Comparison of ENCODE assay signal across 21 cellular contexts in genomic region chr2:27518113-27518781, GRCh38. TPM values are rescaled to one million over a fixed set of nuclear protein-coding genes. Genes with fewer than 3 reads are reported as not detected.
DNase-seq lines count a peak whose midpoint lies in the region; ATAC-seq, FAIRE-seq and TF ChIP-seq lines count a peak whose summit lies in the region.
"Had no signal": no experiment of that assay in that cellular context is flagged by ENCODE, and none has a peak within 500 bp of the region (broad histone marks: within the 10 kb centered on the region; RNA-seq: fewer than 3 reads in every experiment).

No MANE protein-coding gene starts in this region.

- intact Hi-C loops in HepG2 (cut with micrococcal nuclease; ENCODE audit: unreplicated experiment), result no loop called here
- intact Hi-C loops in right lobe of liver (cut with DNase I), result no loop called here
- intact Hi-C loops in esophagus muscularis mucosa (cut with DNase I), result no loop called here

- H3K79me2 ChIP-seq in HepG2 (ENCODE audit: insufficient read depth, low read length) (no peaks in the 10 kb centered on the region), Karpas-422 (ENCODE audit: low read length) (no peaks in the 10 kb centered on the region)

- no peak overlapping the region for H3K4me3 Mint-ChIP-seq in activated CD4-positive, alpha-beta memory T cell treated with anti-CD3 and anti-CD28 coated beads, Interleukin-2, amount 10 ng/mL, durations not matched to agents 7 days and 5 days
- H3K4me3 Mint-ChIP-seq: CD4-positive, alpha-beta memory T cell had no signal

- no peaks in the 10 kb centered on the region for H3K36me3 ChIP-seq in HepG2 (replicated peaks in 1 of 2; ENCODE audit: control insufficient read depth in 1 of 2, insufficient read depth in 2 of 2, low read length in 2 of 2)
- H3K36me3 ChIP-seq in right lobe of liver, result peaks cover 0 to 30% (median 8%) of the 10 kb centered on the region in 4 donors
- no peaks in the 10 kb centered on the region for H3K36me3 ChIP-seq in Karpas-422 (ENCODE audit: insufficient read depth, low read length)
- no peaks in the 10 kb centered on the region for H3K36me3 ChIP-seq in esophagus muscularis mucosa

- DNase-seq in HepG2 (ENCODE audit: low spot score), result peak; percentile 66
- no peak for DNase-seq in right lobe of liver
- DNase-seq in Karpas-422, result no peak
- peak; percentile 47 for DNase-seq in esophagus muscularis mucosa (ENCODE audit: extremely low spot score)
- DNase-seq in activated CD4-positive, alpha-beta memory T cell treated with anti-CD3 and anti-CD28 coated beads, Interleukin-2, amount 10 ng/mL, durations not matched to agents 7 days and 5 days, result no peak
- DNase-seq: C1 segment of cervical spinal cord; Calu3; CD4-positive, alpha-beta memory T cell; COR-L47; DMS53; DMS79 treated with DMSO at 0.1 percent for 48 hours; GF-D8; H7; HCEC 1CT had no signal

- POLR2A ChIA-PET in HepG2 (lab: Yijun Ruan, JAX), result interaction anchor here (0.7 to 1.4 kb wide), 4 partner anchors 52 to 231 kb away, joined by 3 read pairs; partner anchors contain the start of gene NRBP1
- POLR2A ChIA-PET in activated CD4-positive, alpha-beta memory T cell treated with anti-CD3 and anti-CD28 coated beads, Interleukin-2, amount 10 ng/mL, durations not matched to agents 7 days and 5 days (lab: Charles Lee), result interaction anchor here (0.9 kb wide), 1 partner anchor 147 kb away, joined by 4 read pairs; the partner anchor contains the start of genes EIF2B4 and SNX17

- ATAC-seq in HepG2, result peak; percentile 87
- ATAC-seq in right lobe of liver, result no peak
- no peak for ATAC-seq in GM21619 (IDR thresholded peaks at IDR 0.05; ENCODE audit: unreplicated experiment)

- no peaks in the 10 kb centered on the region for H3K9me3 Mint-ChIP-seq in activated CD4-positive, alpha-beta memory T cell treated with anti-CD3 and anti-CD28 coated beads, Interleukin-2, amount 10 ng/mL, durations not matched to agents 7 days and 5 days
- H3K9me3 Mint-ChIP-seq: CD4-positive, alpha-beta memory T cell had no signal

- H3K27ac ChIP-seq in HepG2 (ENCODE audit: extremely low read length, insufficient read depth, low read length), result peak overlapping the region; percentile 29
- no peak overlapping the region for H3K27ac ChIP-seq in right lobe of liver
- no peak overlapping the region for H3K27ac ChIP-seq in Karpas-422 (ENCODE audit: low read length)
- H3K27ac ChIP-seq in esophagus muscularis mucosa (replicated peaks in 1 of 4), result no peak overlapping the region

- no peak overlapping the region for H2AFZ ChIP-seq in HepG2 (ENCODE audit: low read length)
- 0 out of 2 replicates have a peak overlapping the region, but pooled peaks have one; percentile 12 for H2AFZ ChIP-seq in Karpas-422 (ENCODE audit: low read length)

- no peak for TF ChIP-seq RAD21 in HepG2 (CRISPR knock-in tag; IDR thresholded peaks at IDR 0.05)

- 0 out of 4 replicates have a peak, but pooled peaks of 1 of the 2 experiments have one; percentile 17 for TF ChIP-seq EP300 in HepG2 (IDR thresholded peaks at IDR 0.05; ENCODE audit: low read depth in 2 of 2, low read length in 2 of 2)
- TF ChIP-seq EP300 in HepG2 (CRISPR knock-in tag; IDR thresholded peaks at IDR 0.05; ENCODE audit: borderline replicate concordance), result no peak
- no peak for TF ChIP-seq EP300 in esophagus muscularis mucosa (IDR thresholded peaks at IDR 0.05)

- TF ChIP-seq POLR2A in HepG2 (IDR thresholded peaks at IDR 0.05; ENCODE audit: insufficient read depth in 1 of 2, low read depth in 2 of 2, low read length in 2 of 2) (no peak), right lobe of liver (IDR thresholded peaks at IDR 0.05) (no peak), esophagus muscularis mucosa (IDR thresholded peaks at IDR 0.05; ENCODE audit: low read depth) (no peak)

- H3K9ac ChIP-seq in HepG2 (ENCODE audit: insufficient read depth, low read depth, low read length) (no peak overlapping the region), Karpas-422 (ENCODE audit: low read length) (no peak overlapping the region)

- no peaks in the 10 kb centered on the region for H3K36me3 Mint-ChIP-seq in activated CD4-positive, alpha-beta memory T cell treated with anti-CD3 and anti-CD28 coated beads, Interleukin-2, amount 10 ng/mL, durations not matched to agents 7 days and 5 days (ENCODE audit: low read depth)
- H3K36me3 Mint-ChIP-seq: CD4-positive, alpha-beta memory T cell had no signal

- TF ChIP-seq CTCF in HepG2 (CRISPR knock-in tag; IDR thresholded peaks at IDR 0.05) (no peak), right lobe of liver (IDR thresholded peaks at IDR 0.05) (no peak), esophagus muscularis mucosa (IDR thresholded peaks at IDR 0.05) (no peak)

- no peaks in the 10 kb centered on the region for H4K20me1 ChIP-seq in HepG2 (ENCODE audit: insufficient read depth, low read length)
- no peaks in the 10 kb centered on the region for H4K20me1 ChIP-seq in Karpas-422 (ENCODE audit: insufficient read depth, low read depth, low read length)

- CTCF ChIA-PET in HepG2 (lab: Yijun Ruan, JAX; ENCODE audit: low intra/inter-chr PET ratio, low total read pairs), result no interaction called here
- CTCF ChIA-PET in activated CD4-positive, alpha-beta memory T cell treated with anti-CD3 and anti-CD28 coated beads, Interleukin-2, amount 10 ng/mL, durations not matched to agents 7 days and 5 days (lab: Charles Lee), result no interaction called here

- peaks cover 3% of the 10 kb centered on the region for H3K27me3 Mint-ChIP-seq in activated CD4-positive, alpha-beta memory T cell treated with anti-CD3 and anti-CD28 coated beads, Interleukin-2, amount 10 ng/mL, durations not matched to agents 7 days and 5 days

- no peaks in the 10 kb centered on the region for H3K9me2 ChIP-seq in Karpas-422 (replicated peaks; ENCODE audit: insufficient read depth, low read length)

- H3K9me3 ChIP-seq in HepG2 (ENCODE audit: low read length) (no peaks in the 10 kb centered on the region), right lobe of liver (no peaks in the 10 kb centered on the region), Karpas-422 (ENCODE audit: low read length) (no peaks in the 10 kb centered on the region), esophagus muscularis mucosa (no peaks in the 10 kb centered on the region)

- BruUV-seq in HepG2 (replicated peaks; lab: Mats Ljungman, UMichigan), result no TSS peak

- peak overlapping the region; percentile 28 for H3K4me2 ChIP-seq in HepG2 (ENCODE audit: low read depth, low read length)
- H3K4me2 ChIP-seq in Karpas-422 (ENCODE audit: low read depth, low read length, poor library complexity, severe bottlenecking), result no peak overlapping the region

- WGBS in HepG2 (ENCODE audit: low lambda C conversion rate), result 21% methylated on average over 5 of the region's 5 CpGs
- WGBS in right lobe of liver (ENCODE audit: insufficient coverage, low coverage, low lambda C conversion rate, missing lambda C conversion rate), result 52% methylated on average over 5 of the region's 5 CpGs
- WGBS in esophagus muscularis mucosa, result 87% methylated on average over 5 of the region's 5 CpGs

- no peaks in the 10 kb centered on the region for H3K27me3 ChIP-seq in HepG2 (ENCODE audit: control insufficient read depth in 1 of 2, insufficient read depth in 2 of 2, low read length in 2 of 2)
- no peaks in the 10 kb centered on the region for H3K27me3 ChIP-seq in right lobe of liver
- H3K27me3 ChIP-seq in Karpas-422 (ENCODE audit: low read length), result no peaks in the 10 kb centered on the region
- peaks cover 0 to 30% (median 0%) of the 10 kb centered on the region in 4 donors for H3K27me3 ChIP-seq in esophagus muscularis mucosa

- no peaks in the 10 kb centered on the region for H3K4me1 Mint-ChIP-seq in activated CD4-positive, alpha-beta memory T cell treated with anti-CD3 and anti-CD28 coated beads, Interleukin-2, amount 10 ng/mL, durations not matched to agents 7 days and 5 days
- H3K4me1 Mint-ChIP-seq: CD4-positive, alpha-beta memory T cell had no signal

- H3K4me3 ChIP-seq in HepG2 (replicated peaks in 1 of 3; ENCODE audit: insufficient read depth in 1 of 3, low read depth in 2 of 3, low read length in 3 of 3) (no peak overlapping the region), right lobe of liver (no peak overlapping the region), Karpas-422 (ENCODE audit: low read length) (no peak overlapping the region), esophagus muscularis mucosa (no peak overlapping the region)

- no peak overlapping the region for H3K27ac Mint-ChIP-seq in activated CD4-positive, alpha-beta memory T cell treated with anti-CD3 and anti-CD28 coated beads, Interleukin-2, amount 10 ng/mL, durations not matched to agents 7 days and 5 days
- H3K27ac Mint-ChIP-seq: CD4-positive, alpha-beta memory T cell had no signal

- in situ Hi-C loops in HepG2 (cut with HindIII; ENCODE audit: extremely low pct_ligation_motif_present, low pct_unique_long_range_greater_than_20kb), result no loop called here

- peaks cover 29% of the 10 kb centered on the region for H3K4me1 ChIP-seq in HepG2 (ENCODE audit: insufficient read depth, low read length)
- peaks cover 0 to 18% (median 6%) of the 10 kb centered on the region in 4 donors for H3K4me1 ChIP-seq in right lobe of liver
- peaks cover 11% of the 10 kb centered on the region for H3K4me1 ChIP-seq in Karpas-422 (ENCODE audit: low read length)
- no peaks in the 10 kb centered on the region for H3K4me1 ChIP-seq in esophagus muscularis mucosa

- FAIRE-seq in HepG2 (lab: Jason Lieb, UNC), result peak; percentile 89
- FAIRE-seq: GM12891, GM18507, H1 had no signal

RNA-seq across cellular contexts. Expression of gene GCKR, which starts 21.6 kb away (rescaled TPM):
- total RNA-seq in HepG2 (2016; rRNA removed; fragmentation: Illumina TruSeq; extraction: Trizol), result 6.9 and 15.2 TPM in 2 replicates
- total RNA-seq in HepG2 (2016; cell fraction: cytosol; rRNA removed; fragmentation: Illumina TruSeq; extraction: Trizol; ENCODE audit: low read depth), result 3.2 and 3.7 TPM in 2 replicates
- 6.0 and 16.1 TPM in 2 replicates for total RNA-seq in HepG2 (2016; cell fraction: insoluble cytoplasmic fraction; rRNA removed; fragmentation: Illumina TruSeq; extraction: Trizol)
- total RNA-seq in HepG2 (2016; cell fraction: membrane; rRNA removed; fragmentation: Illumina TruSeq; extraction: Trizol), result 2.4 and 3.5 TPM in 2 replicates
- 29.2 and 33.6 TPM in 2 replicates for total RNA-seq in HepG2 (2016; cell fraction: nucleus; rRNA removed; fragmentation: Illumina TruSeq; extraction: Trizol)
- polyA plus RNA-seq in HepG2 (2011; rRNA removed), result 48.3 and 74.5 TPM in 2 replicates
- 11.2 and 16.4 TPM in 2 replicates for polyA plus RNA-seq in HepG2 (2011; cell fraction: cytosol; rRNA removed)
- polyA plus RNA-seq in HepG2 (2011; cell fraction: nucleus; rRNA removed), result 238 and 360 TPM in 2 replicates
- 66.0 and 71.4 TPM in 2 replicates for polyA plus RNA-seq in HepG2 (2012)
- 0.67 and 0.96 TPM in 2 replicates for polyA plus RNA-seq in HepG2 (2016; cell fraction: cytosol; fragmentation: Illumina TruSeq; extraction: Trizol; ENCODE audit: low read depth)
- 3.8 and 5.0 TPM in 2 replicates for polyA plus RNA-seq in HepG2 (2016; cell fraction: insoluble cytoplasmic fraction; fragmentation: Illumina TruSeq; extraction: Trizol; ENCODE audit: low read depth)
- 1.5 and 1.7 TPM in 2 replicates for polyA plus RNA-seq in HepG2 (2016; cell fraction: membrane; fragmentation: Illumina TruSeq; extraction: Trizol; ENCODE audit: low read depth)
- 68.5 and 72.0 TPM in 2 replicates for polyA plus RNA-seq in HepG2 (2016; cell fraction: nucleus; fragmentation: Illumina TruSeq; extraction: Trizol; ENCODE audit: insufficient read depth, low read depth)
- polyA minus RNA-seq in HepG2 (2011; rRNA and poly(A)+ RNA removed; ENCODE audit: low replicate concordance), result 30.6 TPM in 1 of 2 replicates, not detected in the other
- 1.9 and 7.5 TPM in 2 replicates for polyA minus RNA-seq in HepG2 (2011; cell fraction: cytosol; rRNA and poly(A)+ RNA removed)
- 88.6 and 140 TPM in 2 replicates for polyA minus RNA-seq in HepG2 (2011; cell fraction: nucleus; rRNA and poly(A)+ RNA removed)
- total RNA-seq in right lobe of liver, result 100 to 1,000 TPM in 4 of 6 experiments, 10 to 100 TPM in 2; 57.9 to 164 (median 115) TPM
- not detected in 2 replicates for total RNA-seq in Karpas-422 (2014; rRNA removed; shearing (Covaris generic); ENCODE audit: low replicate concordance)
- under 1 TPM in 1 of 4 donors, not detected in 3; 0.23 TPM for total RNA-seq in esophagus muscularis mucosa
- not detected for total RNA-seq in activated CD4-positive, alpha-beta memory T cell treated with anti-CD3 and anti-CD28 coated beads, Interleukin-2, amount 10 ng/mL, durations not matched to agents 7 days and 5 days
- total RNA-seq: A172; A673; CD4-positive, alpha-beta memory T cell; G401; H7 had no signal
- polyA plus RNA-seq: CD4-positive, alpha-beta memory T cell had no signal

RNA-seq across cellular contexts. Expression of gene FNDC4, which starts 23.2 kb away (rescaled TPM):
- 7.4 and 9.0 TPM in 2 replicates for total RNA-seq in HepG2 (2016; rRNA removed; fragmentation: Illumina TruSeq; extraction: Trizol)
- 18.3 and 18.6 TPM in 2 replicates for total RNA-seq in HepG2 (2016; cell fraction: cytosol; rRNA removed; fragmentation: Illumina TruSeq; extraction: Trizol; ENCODE audit: low read depth)
- 6.4 and 9.4 TPM in 2 replicates for total RNA-seq in HepG2 (2016; cell fraction: insoluble cytoplasmic fraction; rRNA removed; fragmentation: Illumina TruSeq; extraction: Trizol)
- 24.1 and 26.9 TPM in 2 replicates for total RNA-seq in HepG2 (2016; cell fraction: membrane; rRNA removed; fragmentation: Illumina TruSeq; extraction: Trizol)
- 4.9 and 6.0 TPM in 2 replicates for total RNA-seq in HepG2 (2016; cell fraction: nucleus; rRNA removed; fragmentation: Illumina TruSeq; extraction: Trizol)
- polyA plus RNA-seq in HepG2 (2011; rRNA removed), result 17.4 and 26.3 TPM in 2 replicates
- 18.5 and 21.7 TPM in 2 replicates for polyA plus RNA-seq in HepG2 (2011; cell fraction: cytosol; rRNA removed)
- polyA plus RNA-seq in HepG2 (2011; cell fraction: nucleus; rRNA removed), result 25.5 and 37.4 TPM in 2 replicates
- polyA plus RNA-seq in HepG2 (2012), result 11.2 and 21.4 TPM in 2 replicates
- polyA plus RNA-seq in HepG2 (2016; cell fraction: cytosol; fragmentation: Illumina TruSeq; extraction: Trizol; ENCODE audit: low read depth), result 25.4 and 28.1 TPM in 2 replicates
- 8.3 and 8.5 TPM in 2 replicates for polyA plus RNA-seq in HepG2 (2016; cell fraction: insoluble cytoplasmic fraction; fragmentation: Illumina TruSeq; extraction: Trizol; ENCODE audit: low read depth)
- 27.4 and 30.5 TPM in 2 replicates for polyA plus RNA-seq in HepG2 (2016; cell fraction: membrane; fragmentation: Illumina TruSeq; extraction: Trizol; ENCODE audit: low read depth)
- 11.5 and 13.8 TPM in 2 replicates for polyA plus RNA-seq in HepG2 (2016; cell fraction: nucleus; fragmentation: Illumina TruSeq; extraction: Trizol; ENCODE audit: insufficient read depth, low read depth)
- 27.7 TPM in 1 of 2 replicates, not detected in the other for polyA minus RNA-seq in HepG2 (2011; rRNA and poly(A)+ RNA removed; ENCODE audit: low replicate concordance)
- polyA minus RNA-seq in HepG2 (2011; cell fraction: cytosol; rRNA and poly(A)+ RNA removed), result 6.4 and 7.1 TPM in 2 replicates
- 4.5 and 10.4 TPM in 2 replicates for polyA minus RNA-seq in HepG2 (2011; cell fraction: nucleus; rRNA and poly(A)+ RNA removed)
- 100 to 1,000 TPM in 2 of 6 experiments, 10 to 100 TPM in 4; 29.9 to 123 (median 65.1) TPM for total RNA-seq in right lobe of liver
- not detected in 2 replicates for total RNA-seq in Karpas-422 (2014; rRNA removed; shearing (Covaris generic); ENCODE audit: low replicate concordance)
- 10 to 100 TPM in 2 of 4 donors, 1 to 10 TPM in 2; 3.3 to 12.6 (median 9.8) TPM for total RNA-seq in esophagus muscularis mucosa
- total RNA-seq in activated CD4-positive, alpha-beta memory T cell treated with anti-CD3 and anti-CD28 coated beads, Interleukin-2, amount 10 ng/mL, durations not matched to agents 7 days and 5 days, result not detected
- total RNA-seq: CD4-positive, alpha-beta memory T cell had no signal

RNA-seq across cellular contexts. Expression of gene IFT172, which starts 28.7 kb away (rescaled TPM):
- total RNA-seq in HepG2 (2016; rRNA removed; fragmentation: Illumina TruSeq; extraction: Trizol) (17.0 and 21.6 TPM in 2 replicates), right lobe of liver (10 to 100 TPM in 1 of 6 experiments, 1 to 10 TPM in 5; 4.4 to 11.5 (median 6.2) TPM), esophagus muscularis mucosa (10 to 100 TPM; 12.1 to 29.7 (median 25.0) TPM)
- 5.1 and 5.9 TPM in 2 replicates for total RNA-seq in HepG2 (2016; cell fraction: cytosol; rRNA removed; fragmentation: Illumina TruSeq; extraction: Trizol; ENCODE audit: low read depth)
- total RNA-seq in HepG2 (2016; cell fraction: insoluble cytoplasmic fraction; rRNA removed; fragmentation: Illumina TruSeq; extraction: Trizol), result 15.4 and 22.8 TPM in 2 replicates
- total RNA-seq in HepG2 (2016; cell fraction: membrane; rRNA removed; fragmentation: Illumina TruSeq; extraction: Trizol), result 4.1 and 7.4 TPM in 2 replicates
- total RNA-seq in HepG2 (2016; cell fraction: nucleus; rRNA removed; fragmentation: Illumina TruSeq; extraction: Trizol), result 24.2 and 27.6 TPM in 2 replicates
- 30.7 and 35.7 TPM in 2 replicates for polyA plus RNA-seq in HepG2 (2011; rRNA removed)
- 11.2 and 12.0 TPM in 2 replicates for polyA plus RNA-seq in HepG2 (2011; cell fraction: cytosol; rRNA removed)
- 122 and 159 TPM in 2 replicates for polyA plus RNA-seq in HepG2 (2011; cell fraction: nucleus; rRNA removed)
- 21.4 and 26.2 TPM in 2 replicates for polyA plus RNA-seq in HepG2 (2012)
- 0.88 and 1.3 TPM in 2 replicates for polyA plus RNA-seq in HepG2 (2016; cell fraction: cytosol; fragmentation: Illumina TruSeq; extraction: Trizol; ENCODE audit: low read depth)
- 8.0 and 8.4 TPM in 2 replicates for polyA plus RNA-seq in HepG2 (2016; cell fraction: insoluble cytoplasmic fraction; fragmentation: Illumina TruSeq; extraction: Trizol; ENCODE audit: low read depth)
- polyA plus RNA-seq in HepG2 (2016; cell fraction: membrane; fragmentation: Illumina TruSeq; extraction: Trizol; ENCODE audit: low read depth), result 2.2 and 2.6 TPM in 2 replicates
- polyA plus RNA-seq in HepG2 (2016; cell fraction: nucleus; fragmentation: Illumina TruSeq; extraction: Trizol; ENCODE audit: insufficient read depth, low read depth), result 41.9 and 42.9 TPM in 2 replicates
- 30.2 and 40.9 TPM in 2 replicates for polyA minus RNA-seq in HepG2 (2011; rRNA and poly(A)+ RNA removed; ENCODE audit: low replicate concordance)
- polyA minus RNA-seq in HepG2 (2011; cell fraction: cytosol; rRNA and poly(A)+ RNA removed), result 8.0 and 9.8 TPM in 2 replicates
- 76.2 and 89.9 TPM in 2 replicates for polyA minus RNA-seq in HepG2 (2011; cell fraction: nucleus; rRNA and poly(A)+ RNA removed)
- 29.1 and 35.9 TPM in 2 replicates for total RNA-seq in Karpas-422 (2014; rRNA removed; shearing (Covaris generic); ENCODE audit: low replicate concordance)
- total RNA-seq in activated CD4-positive, alpha-beta memory T cell treated with anti-CD3 and anti-CD28 coated beads, Interleukin-2, amount 10 ng/mL, durations not matched to agents 7 days and 5 days, result 1 to 10 TPM; 7.9 to 9.9 TPM

Comparison
In these comparisons a context has a peak if more than half of its experiments do, and no peak if none do; other contexts are left out.
1. DNase-seq: peak in HepG2 (single experiment) and esophagus muscularis mucosa (single experiment); none in right lobe of liver (0 of 3), Karpas-422 (single experiment) and activated CD4-positive, alpha-beta memory T cell treated with anti-CD3 and anti-CD28 coated beads, Interleukin-2, amount 10 ng/mL, durations not matched to agents 7 days and 5 days (single experiment).